In genomic region chr4:4461850-4462249, GRCh38 we compare ENCODE assay signal across 1 cellular context.
TF ChIP-seq lines count a peak whose summit lies in the region.

No MANE protein-coding gene starts in this region.

TF ChIP-seq in SK-N-SH, 30 proteins besides CTCF, POLR2A, EP300 and RAD21 (continued from another document):
- no peak for TF ChIP-seq FOSL2 (IDR thresholded peaks at IDR 0.05; ENCODE audit: borderline replicate concordance, low read depth)
- peak; percentile 68 for TF ChIP-seq MXI1 (IDR thresholded peaks at IDR 0.05; ENCODE audit: low read depth, low read length)
- TF ChIP-seq TAF1 (IDR thresholded peaks at IDR 0.05; ENCODE audit: borderline replicate concordance, low read depth, low read length): no peak
- TF ChIP-seq, protein P1, sequence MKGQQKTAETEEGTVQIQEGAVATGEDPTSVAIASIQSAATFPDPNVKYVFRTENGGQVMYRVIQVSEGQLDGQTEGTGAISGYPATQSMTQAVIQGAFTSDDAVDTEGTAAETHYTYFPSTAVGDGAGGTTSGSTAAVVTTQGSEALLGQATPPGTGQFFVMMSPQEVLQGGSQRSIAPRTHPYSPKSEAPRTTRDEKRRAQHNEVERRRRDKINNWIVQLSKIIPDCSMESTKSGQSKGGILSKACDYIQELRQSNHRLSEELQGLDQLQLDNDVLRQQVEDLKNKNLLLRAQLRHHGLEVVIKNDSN (IDR thresholded peaks at IDR 0.05; ENCODE audit: borderline replicate concordance, low read depth): no peak
- TF ChIP-seq FOXM1 (IDR thresholded peaks at IDR 0.05; ENCODE audit: low read depth): no peak
- TF ChIP-seq RCOR1 (IDR thresholded peaks at IDR 0.05; ENCODE audit: low read length): no peak
- peak; percentile 69 for TF ChIP-seq GATA2 (CRISPR knock-in tag; IDR thresholded peaks at IDR 0.05)
- TF ChIP-seq, protein P2, sequence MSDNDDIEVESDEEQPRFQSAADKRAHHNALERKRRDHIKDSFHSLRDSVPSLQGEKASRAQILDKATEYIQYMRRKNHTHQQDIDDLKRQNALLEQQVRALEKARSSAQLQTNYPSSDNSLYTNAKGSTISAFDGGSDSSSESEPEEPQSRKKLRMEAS (IDR thresholded peaks at IDR 0.05; ENCODE audit: low read depth): no peak
